1 cellular context compared by ENCODE assay signal in genomic region chr17:72681844-72682243, GRCh38.
TF ChIP-seq lines count a peak whose summit lies in the region.

No MANE protein-coding gene starts in this region.

TF ChIP-seq in HCT116, 20 proteins besides CTCF, POLR2A, EP300 and RAD21 (continued from another document):
- TF ChIP-seq REST (IDR thresholded peaks at IDR 0.05; ENCODE audit: low read depth) (no peak), ZBTB33 (IDR thresholded peaks at IDR 0.05; ENCODE audit: extremely low read depth, insufficient replicate concordance, low read length) (peak; percentile 5), SP1 (IDR thresholded peaks at IDR 0.05; ENCODE audit: low read depth) (no peak), CBX3 (IDR thresholded peaks at IDR 0.05; ENCODE audit: low read depth) (peak; percentile 64), SIN3A (IDR thresholded peaks at IDR 0.05; ENCODE audit: low read depth) (no peak), ZFX (IDR thresholded peaks at IDR 0.05) (no peak), YY1 (IDR thresholded peaks at IDR 0.05; ENCODE audit: extremely low read depth, insufficient replicate concordance, low read depth, low read length) (no peak), POLR2AphosphoS5 (IDR thresholded peaks at IDR 0.05; ENCODE audit: low read depth, low read length) (peak; percentile 60)
